In genomic region chr22:42611076-42611475, GRCh38 we compare ENCODE assay signal across 11 cellular contexts. TPM values are rescaled to one million over a fixed set of nuclear protein-coding genes. Genes with fewer than 3 reads are reported as not detected.
DNase-seq lines count a peak whose midpoint lies in the region; ATAC-seq and TF ChIP-seq lines count a peak whose summit lies in the region.
"Had no signal": no experiment of that assay in that cellular context is flagged by ENCODE, and none has a peak within 500 bp of the region (broad histone marks: within the 10 kb centered on the region; RNA-seq: fewer than 3 reads in every experiment).

No MANE protein-coding gene starts in this region.

- intact Hi-C loops in natural killer cell (cut with micrococcal nuclease) = no loop called here
- intact Hi-C loops in upper lobe of right lung (cut with DNase I) = no loop called here
- intact Hi-C loops in left colon (cut with DNase I, micrococcal nuclease) = no loop called here

- ATAC-seq in natural killer cell (no peak), upper lobe of right lung (no peak), HG03354 (IDR thresholded peaks at IDR 0.05; ENCODE audit: poor library complexity, severe bottlenecking, unreplicated experiment) (no peak), HG03442 (IDR thresholded peaks at IDR 0.05; ENCODE audit: unreplicated experiment) (no peak), left colon (no peak)
- no peak for ATAC-seq in natural killer cell treated with Interleukin-12 subunit alpha and Interleukin-12 subunit beta and Interleukin-15 and Interleukin-18, amount 100 ng/mL, for 72 hours
- no peak for ATAC-seq in activated naive CD8-positive, alpha-beta T cell treated with anti-CD3 and anti-CD28 coated beads, Interleukin-2, amount 10 ng/mL, durations not matched to agents 7 days and 5 days (ENCODE audit: low read depth)

- H3K9me3 Mint-ChIP-seq in natural killer cell = no peaks in the 10 kb centered on the region
- no peaks in the 10 kb centered on the region for H3K9me3 Mint-ChIP-seq in natural killer cell treated with Interleukin-12 subunit alpha and Interleukin-12 subunit beta and Interleukin-15 and Interleukin-18, amount 100 ng/mL, for 72 hours
- no peaks in the 10 kb centered on the region for H3K9me3 Mint-ChIP-seq in activated naive CD8-positive, alpha-beta T cell treated with anti-CD3 and anti-CD28 coated beads, Interleukin-2, amount 10 ng/mL, durations not matched to agents 7 days and 5 days

- H3K27ac ChIP-seq in layer of hippocampus (ENCODE audit: low read depth, low read length) = peak overlapping the region; percentile 52
- peak overlapping the region; percentile 73 for H3K27ac ChIP-seq in upper lobe of right lung
- H3K27ac ChIP-seq: parathyroid adenoma had no signal

- TF ChIP-seq CTCF in natural killer cell (IDR thresholded peaks at IDR 0.05) = no peak
- TF ChIP-seq CTCF in upper lobe of right lung (IDR thresholded peaks at IDR 0.05) = no peak

- no peaks in the 10 kb centered on the region for H3K27me3 ChIP-seq in layer of hippocampus (ENCODE audit: control insufficient read depth, insufficient read depth, low read length)
- no peaks in the 10 kb centered on the region for H3K27me3 ChIP-seq in upper lobe of right lung
- H3K27me3 ChIP-seq: adrenal gland had no signal

- H3K4me1 ChIP-seq in upper lobe of right lung = peaks cover 60% of the 10 kb centered on the region

- peaks cover 34 to 54% of the 10 kb centered on the region in 2 donors for H3K4me1 Mint-ChIP-seq in natural killer cell
- H3K4me1 Mint-ChIP-seq in natural killer cell treated with Interleukin-12 subunit alpha and Interleukin-12 subunit beta and Interleukin-15 and Interleukin-18, amount 100 ng/mL, for 72 hours (ENCODE audit: low read depth in 2 of 2) = peaks cover 52 to 56% of the 10 kb centered on the region in 2 donors
- peaks cover 38% of the 10 kb centered on the region for H3K4me1 Mint-ChIP-seq in activated naive CD8-positive, alpha-beta T cell treated with anti-CD3 and anti-CD28 coated beads, Interleukin-2, amount 10 ng/mL, durations not matched to agents 7 days and 5 days

- H3K27me3 Mint-ChIP-seq in natural killer cell (ENCODE audit: low read depth in 2 of 2) = no peaks in the 10 kb centered on the region
- H3K27me3 Mint-ChIP-seq in natural killer cell treated with Interleukin-12 subunit alpha and Interleukin-12 subunit beta and Interleukin-15 and Interleukin-18, amount 100 ng/mL, for 72 hours = no peaks in the 10 kb centered on the region
- H3K27me3 Mint-ChIP-seq in activated naive CD8-positive, alpha-beta T cell treated with anti-CD3 and anti-CD28 coated beads, Interleukin-2, amount 10 ng/mL, durations not matched to agents 7 days and 5 days = no peaks in the 10 kb centered on the region

- peak overlapping the region; percentile 6 for H3K4me3 Mint-ChIP-seq in natural killer cell
- no peak overlapping the region for H3K4me3 Mint-ChIP-seq in natural killer cell treated with Interleukin-12 subunit alpha and Interleukin-12 subunit beta and Interleukin-15 and Interleukin-18, amount 100 ng/mL, for 72 hours
- no peak overlapping the region for H3K4me3 Mint-ChIP-seq in activated naive CD8-positive, alpha-beta T cell treated with anti-CD3 and anti-CD28 coated beads, Interleukin-2, amount 10 ng/mL, durations not matched to agents 7 days and 5 days

- DNase-seq in natural killer cell (no peak), upper lobe of right lung (no peak), left colon (no peak)
- no peak for DNase-seq in natural killer cell treated with Interleukin-12 subunit alpha and Interleukin-12 subunit beta and Interleukin-15 and Interleukin-18, amount 100 ng/mL, for 72 hours (ENCODE audit: low spot score)
- DNase-seq in activated naive CD8-positive, alpha-beta T cell treated with anti-CD3 and anti-CD28 coated beads, Interleukin-2, amount 10 ng/mL, durations not matched to agents 7 days and 5 days = no peak
- DNase-seq: adrenal gland had no signal

- no peaks in the 10 kb centered on the region for H3K36me3 Mint-ChIP-seq in natural killer cell
- H3K36me3 Mint-ChIP-seq in natural killer cell treated with Interleukin-12 subunit alpha and Interleukin-12 subunit beta and Interleukin-15 and Interleukin-18, amount 100 ng/mL, for 72 hours = peaks cover 10% of the 10 kb centered on the region
- peaks cover 12% of the 10 kb centered on the region for H3K36me3 Mint-ChIP-seq in activated naive CD8-positive, alpha-beta T cell treated with anti-CD3 and anti-CD28 coated beads, Interleukin-2, amount 10 ng/mL, durations not matched to agents 7 days and 5 days

- POLR2A ChIA-PET in activated naive CD8-positive, alpha-beta T cell treated with anti-CD3 and anti-CD28 coated beads, Interleukin-2, amount 10 ng/mL, durations not matched to agents 7 days and 5 days (lab: Charles Lee) = no interaction called here

- no peak overlapping the region for H3K4me3 ChIP-seq in upper lobe of right lung
- H3K4me3 ChIP-seq: adrenal gland had no signal

- H3K27ac Mint-ChIP-seq in natural killer cell = peak overlapping the region in 1 of 2 donors; percentile 53
- no peak overlapping the region for H3K27ac Mint-ChIP-seq in natural killer cell treated with Interleukin-12 subunit alpha and Interleukin-12 subunit beta and Interleukin-15 and Interleukin-18, amount 100 ng/mL, for 72 hours
- peak overlapping the region; percentile 34 for H3K27ac Mint-ChIP-seq in activated naive CD8-positive, alpha-beta T cell treated with anti-CD3 and anti-CD28 coated beads, Interleukin-2, amount 10 ng/mL, durations not matched to agents 7 days and 5 days

- peaks cover 11% of the 10 kb centered on the region for H3K36me3 ChIP-seq in upper lobe of right lung
- H3K36me3 ChIP-seq: adrenal gland had no signal

- no peaks in the 10 kb centered on the region for H3K9me3 ChIP-seq in upper lobe of right lung
- H3K9me3 ChIP-seq: adrenal gland had no signal

RNA-seq across cellular contexts. Expression of gene POLDIP3, which starts 3.6 kb away (rescaled TPM):
- total RNA-seq in natural killer cell = 10 to 100 TPM; 66.1 to 82.8 (median 70.8) TPM
- 10 to 100 TPM; 61.6 to 78.9 TPM for total RNA-seq in natural killer cell treated with Interleukin-12 subunit alpha and Interleukin-12 subunit beta and Interleukin-15 and Interleukin-18, amount 100 ng/mL, for 72 hours
- 10 to 100 TPM; 84.7 to 86.0 TPM for total RNA-seq in activated naive CD8-positive, alpha-beta T cell treated with anti-CD3 and anti-CD28 coated beads, Interleukin-2, amount 10 ng/mL, durations not matched to agents 7 days and 5 days
- total RNA-seq in upper lobe of right lung = 66.9 TPM
- total RNA-seq in left colon = 10 to 100 TPM; 48.9 to 61.3 TPM

RNA-seq across cellular contexts. Expression of gene ATP5MGL, which starts 29.3 kb away (rescaled TPM):
- total RNA-seq in natural killer cell = 1 to 10 TPM; 4.5 to 6.4 (median 6.1) TPM
- total RNA-seq in natural killer cell treated with Interleukin-12 subunit alpha and Interleukin-12 subunit beta and Interleukin-15 and Interleukin-18, amount 100 ng/mL, for 72 hours = 1 to 10 TPM in 1 of 2 donors, under 1 TPM in 1; 0.62 to 1.1 TPM
- total RNA-seq in activated naive CD8-positive, alpha-beta T cell treated with anti-CD3 and anti-CD28 coated beads, Interleukin-2, amount 10 ng/mL, durations not matched to agents 7 days and 5 days = 1 to 10 TPM; 1.3 to 1.9 TPM
- total RNA-seq in upper lobe of right lung = 1.0 TPM
- total RNA-seq in left colon = under 1 TPM; 0.34 to 0.89 TPM

RNA-seq across cellular contexts. Expression of gene CYB5R3, which starts 38.1 kb away (rescaled TPM):
- 10 to 100 TPM; 55.7 to 72.6 (median 68.0) TPM for total RNA-seq in natural killer cell
- total RNA-seq in natural killer cell treated with Interleukin-12 subunit alpha and Interleukin-12 subunit beta and Interleukin-15 and Interleukin-18, amount 100 ng/mL, for 72 hours = 10 to 100 TPM; 79.6 to 96.7 TPM
- total RNA-seq in activated naive CD8-positive, alpha-beta T cell treated with anti-CD3 and anti-CD28 coated beads, Interleukin-2, amount 10 ng/mL, durations not matched to agents 7 days and 5 days = 10 to 100 TPM; 61.3 to 65.4 TPM
- 251 TPM for total RNA-seq in upper lobe of right lung
- total RNA-seq in left colon = 100 to 1,000 TPM; 157 to 192 TPM

RNA-seq across cellular contexts. Expression of gene SERHL2, which starts 57.3 kb away (rescaled TPM):
- under 1 TPM in 2 of 3 donors, not detected in 1; 0.23 to 0.48 TPM for total RNA-seq in natural killer cell
- not detected for total RNA-seq in natural killer cell treated with Interleukin-12 subunit alpha and Interleukin-12 subunit beta and Interleukin-15 and Interleukin-18, amount 100 ng/mL, for 72 hours
- total RNA-seq in activated naive CD8-positive, alpha-beta T cell treated with anti-CD3 and anti-CD28 coated beads, Interleukin-2, amount 10 ng/mL, durations not matched to agents 7 days and 5 days = 1 to 10 TPM; 1.0 to 2.2 TPM
- 1.2 TPM for total RNA-seq in upper lobe of right lung
- under 1 TPM; 0.73 to 0.92 TPM for total RNA-seq in left colon
- total RNA-seq: H1 had no signal
